ENCODE assay signal across 24 cellular contexts in genomic region chr1:232644209-232644608, GRCh38.
"Had no signal": no experiment of that assay in that cellular context is flagged by ENCODE, and none has a peak within 500 bp of the region (broad histone marks: within the 10 kb centered on the region; RNA-seq: fewer than 3 reads in every experiment).

No MANE protein-coding gene starts in this region.

- H3K27ac ChIP-seq: colonic mucosa, coronary artery, dorsolateral prefrontal cortex, epithelial cell of prostate, esophagus muscularis mucosa, esophagus squamous epithelium, foreskin keratinocyte, gastrocnemius medialis, gastroesophageal sphincter, heart left ventricle, heart right ventricle had no signal

- H3K4me1 ChIP-seq: colonic mucosa, esophagus muscularis mucosa, foreskin keratinocyte, gastrocnemius medialis, gastroesophageal sphincter, heart left ventricle, heart right ventricle had no signal

- DNase-seq: colonic mucosa; cortex of kidney; dermis blood vessel endothelial cell; dorsolateral prefrontal cortex; effector CD4-positive, alpha-beta T cell; effector CD8-positive, alpha-beta T cell; effector memory CD4-positive, alpha-beta T cell; effector memory CD8-positive, alpha-beta T cell; endodermal cell; erythroblast; esophagus squamous epithelium; foreskin fibroblast; foreskin keratinocyte; foreskin melanocyte; gastrocnemius medialis; glutamatergic neuron; head of caudate nucleus; heart left ventricle; heart right ventricle had no signal

- ATAC-seq: effector memory CD8-positive, alpha-beta T cell; esophagus mucosa; foreskin keratinocyte; gastrocnemius medialis; gastroesophageal sphincter; heart left ventricle; heart right ventricle had no signal

- H3K4me3 ChIP-seq: colonic mucosa, coronary artery, dorsolateral prefrontal cortex, esophagus muscularis mucosa, esophagus squamous epithelium, gastrocnemius medialis, gastroesophageal sphincter, heart left ventricle, heart right ventricle had no signal

- H3K9me3 ChIP-seq: colonic mucosa, esophagus muscularis mucosa, esophagus squamous epithelium, gastrocnemius medialis, gastroesophageal sphincter, heart left ventricle, heart right ventricle had no signal

- H3K36me3 ChIP-seq: colonic mucosa, esophagus muscularis mucosa, esophagus squamous epithelium, gastrocnemius medialis, gastroesophageal sphincter, heart left ventricle, heart right ventricle had no signal

- H3K27me3 ChIP-seq: colonic mucosa, esophagus muscularis mucosa, esophagus squamous epithelium, foreskin keratinocyte, gastrocnemius medialis, gastroesophageal sphincter, heart left ventricle, heart right ventricle had no signal
